ENCODE assay signal across 11 cellular contexts in the genomic region with DNA sequence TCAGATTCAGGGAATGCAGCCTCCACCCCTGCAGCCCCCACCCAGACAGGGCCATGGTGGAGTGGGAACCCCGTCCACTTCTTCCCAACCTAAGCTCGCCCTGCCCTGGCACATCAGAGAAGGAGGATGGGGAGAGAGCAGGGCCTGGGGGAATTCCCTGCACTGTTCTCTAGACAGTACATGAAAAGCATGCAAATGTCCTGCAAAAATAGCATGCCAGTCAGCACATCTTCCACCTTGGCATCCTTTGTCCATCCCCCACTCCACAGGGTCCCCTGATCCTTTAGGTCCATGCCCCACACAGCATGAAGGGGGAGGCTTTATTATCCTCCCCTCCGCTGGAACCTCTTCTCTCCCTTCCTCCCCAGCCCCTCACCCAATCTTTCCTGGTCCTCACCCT. TPM values are rescaled to one million over a fixed set of nuclear protein-coding genes. Genes with fewer than 3 reads are reported as not detected.
DNase-seq lines count a peak whose midpoint lies in the region; ATAC-seq lines count a peak whose summit lies in the region.
"Had no signal": no experiment of that assay in that cellular context is flagged by ENCODE, and none has a peak within 500 bp of the region (broad histone marks: within the 10 kb centered on the region; RNA-seq: fewer than 3 reads in every experiment).

No MANE protein-coding gene starts in this region.

- H3K9me3 Mint-ChIP-seq in activated T-helper 2 cell treated with anti-CD3 and anti-CD28 coated beads, Interferon-gamma antibody, Interleukin-2, Interleukin-4, amounts not matched to agents 10 μg/mL and 5 μg/mL and 100 μg/mL, durations not matched to agents 14 hours and 24 hours and 36 hours, result no peaks in the 10 kb centered on the region

- peaks cover 6% of the 10 kb centered on the region for H3K27me3 Mint-ChIP-seq in activated T-helper 2 cell treated with anti-CD3 and anti-CD28 coated beads, Interferon-gamma antibody, Interleukin-2, Interleukin-4, amounts not matched to agents 10 μg/mL and 5 μg/mL and 100 μg/mL, durations not matched to agents 14 hours and 24 hours and 36 hours (ENCODE audit: low read depth)

- peaks cover 17% of the 10 kb centered on the region for H3K4me1 Mint-ChIP-seq in activated T-helper 2 cell treated with anti-CD3 and anti-CD28 coated beads, Interferon-gamma antibody, Interleukin-2, Interleukin-4, amounts not matched to agents 10 μg/mL and 5 μg/mL and 100 μg/mL, durations not matched to agents 14 hours and 24 hours and 36 hours (ENCODE audit: low read depth)

- no peaks in the 10 kb centered on the region for H3K36me3 Mint-ChIP-seq in activated T-helper 2 cell treated with anti-CD3 and anti-CD28 coated beads, Interferon-gamma antibody, Interleukin-2, Interleukin-4, amounts not matched to agents 10 μg/mL and 5 μg/mL and 100 μg/mL, durations not matched to agents 14 hours and 24 hours and 36 hours (ENCODE audit: low read depth)

- H3K4me3 Mint-ChIP-seq in activated T-helper 2 cell treated with anti-CD3 and anti-CD28 coated beads, Interferon-gamma antibody, Interleukin-2, Interleukin-4, amounts not matched to agents 10 μg/mL and 5 μg/mL and 100 μg/mL, durations not matched to agents 14 hours and 24 hours and 36 hours (ENCODE audit: low read depth), result no peak overlapping the region

- DNase-seq in RPMI8226 (peak; percentile 50), midbrain (lab: John Stamatoyannopoulos, UW) (no peak)
- DNase-seq in activated T-helper 2 cell treated with anti-CD3 and anti-CD28 coated beads, Interferon-gamma antibody, Interleukin-2, Interleukin-4, amounts not matched to agents 10 μg/mL and 5 μg/mL and 100 μg/mL, durations not matched to agents 14 hours and 24 hours and 36 hours (ENCODE audit: low spot score), result no peak
- no peak for DNase-seq in NK-92 treated with Interleukin-12 subunit alpha and Interleukin-12 subunit beta, amount 100 ng/mL, for 24 hours (lab: John Stamatoyannopoulos, UW)
- DNase-seq: NCI-H2227 treated with DMSO at 0.1 percent for 48 hours had no signal

- ATAC-seq in GM18508 (IDR thresholded peaks at IDR 0.05; ENCODE audit: insufficient read depth, unreplicated experiment) (peak; percentile 52), GM19397 (IDR thresholded peaks at IDR 0.05; ENCODE audit: unreplicated experiment) (peak; percentile 78), HG02884 (IDR thresholded peaks at IDR 0.05; ENCODE audit: unreplicated experiment) (peak; percentile 76), HG03280 (IDR thresholded peaks at IDR 0.05; ENCODE audit: unreplicated experiment) (no peak)

- H3K27ac Mint-ChIP-seq in activated T-helper 2 cell treated with anti-CD3 and anti-CD28 coated beads, Interferon-gamma antibody, Interleukin-2, Interleukin-4, amounts not matched to agents 10 μg/mL and 5 μg/mL and 100 μg/mL, durations not matched to agents 14 hours and 24 hours and 36 hours, result no peak overlapping the region

- intact Hi-C loops in activated T-helper 2 cell treated with anti-CD3 and anti-CD28 coated beads, Interferon-gamma antibody, Interleukin-2, Interleukin-4, amounts not matched to agents 10 μg/mL and 5 μg/mL and 100 μg/mL, durations not matched to agents 14 hours and 24 hours and 36 hours (cut with micrococcal nuclease), result no loop called here

RNA-seq across cellular contexts. Expression of gene RD3, which starts 35.0 kb away (rescaled TPM):
- total RNA-seq in activated T-helper 2 cell treated with anti-CD3 and anti-CD28 coated beads, Interferon-gamma antibody, Interleukin-2, Interleukin-4, amounts not matched to agents 10 μg/mL and 5 μg/mL and 100 μg/mL, durations not matched to agents 14 hours and 24 hours and 36 hours, result not detected in 2 replicates
- total RNA-seq: LHCN-M2, urinary bladder had no signal

RNA-seq across cellular contexts. Expression of gene SLC30A1, which starts 52.0 kb away (rescaled TPM):
- total RNA-seq in activated T-helper 2 cell treated with anti-CD3 and anti-CD28 coated beads, Interferon-gamma antibody, Interleukin-2, Interleukin-4, amounts not matched to agents 10 μg/mL and 5 μg/mL and 100 μg/mL, durations not matched to agents 14 hours and 24 hours and 36 hours, result 7.9 and 8.0 TPM in 2 replicates
